In the genomic region with DNA sequence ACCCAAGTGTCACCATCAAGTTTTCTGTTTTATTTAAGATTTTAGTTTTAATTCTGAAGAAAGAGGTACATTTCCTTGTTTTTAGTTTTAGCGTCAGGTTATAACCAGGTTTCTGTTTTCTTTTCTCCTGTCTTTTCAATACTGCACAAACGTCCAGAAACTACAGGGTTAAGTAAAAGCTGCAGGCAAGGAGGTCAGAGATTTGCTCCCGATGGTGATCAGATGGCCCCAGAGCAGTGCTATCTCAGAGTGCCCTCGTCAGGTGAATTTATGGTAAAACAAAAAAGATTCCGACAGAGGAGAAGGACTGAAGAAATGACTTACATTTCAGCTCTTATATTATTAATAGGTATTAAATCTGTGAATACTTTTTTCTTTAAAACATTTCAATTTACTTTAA, we compare ENCODE assay signal across 2 cellular contexts.
TF ChIP-seq lines count a peak whose summit lies in the region.

No MANE protein-coding gene starts in this region.

TF ChIP-seq in SK-N-SH treated with all-trans-retinoic acid at 6 μM for 48 hours, 23 proteins besides CTCF, POLR2A, EP300 and RAD21:
- TF ChIP-seq, protein P1, sequence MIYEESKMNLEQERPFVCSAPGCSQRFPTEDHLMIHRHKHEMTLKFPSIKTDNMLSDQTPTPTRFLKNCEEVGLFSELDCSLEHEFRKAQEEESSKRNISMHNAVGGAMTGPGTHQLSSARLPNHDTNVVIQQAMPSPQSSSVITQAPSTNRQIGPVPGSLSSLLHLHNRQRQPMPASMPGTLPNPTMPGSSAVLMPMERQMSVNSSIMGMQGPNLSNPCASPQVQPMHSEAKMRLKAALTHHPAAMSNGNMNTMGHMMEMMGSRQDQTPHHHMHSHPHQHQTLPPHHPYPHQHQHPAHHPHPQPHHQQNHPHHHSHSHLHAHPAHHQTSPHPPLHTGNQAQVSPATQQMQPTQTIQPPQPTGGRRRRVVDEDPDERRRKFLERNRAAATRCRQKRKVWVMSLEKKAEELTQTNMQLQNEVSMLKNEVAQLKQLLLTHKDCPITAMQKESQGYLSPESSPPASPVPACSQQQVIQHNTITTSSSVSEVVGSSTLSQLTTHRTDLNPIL (CRISPR knock-in tag; IDR thresholded peaks at IDR 0.05; ENCODE audit: low read depth) = no peak
- TF ChIP-seq, protein P2, sequence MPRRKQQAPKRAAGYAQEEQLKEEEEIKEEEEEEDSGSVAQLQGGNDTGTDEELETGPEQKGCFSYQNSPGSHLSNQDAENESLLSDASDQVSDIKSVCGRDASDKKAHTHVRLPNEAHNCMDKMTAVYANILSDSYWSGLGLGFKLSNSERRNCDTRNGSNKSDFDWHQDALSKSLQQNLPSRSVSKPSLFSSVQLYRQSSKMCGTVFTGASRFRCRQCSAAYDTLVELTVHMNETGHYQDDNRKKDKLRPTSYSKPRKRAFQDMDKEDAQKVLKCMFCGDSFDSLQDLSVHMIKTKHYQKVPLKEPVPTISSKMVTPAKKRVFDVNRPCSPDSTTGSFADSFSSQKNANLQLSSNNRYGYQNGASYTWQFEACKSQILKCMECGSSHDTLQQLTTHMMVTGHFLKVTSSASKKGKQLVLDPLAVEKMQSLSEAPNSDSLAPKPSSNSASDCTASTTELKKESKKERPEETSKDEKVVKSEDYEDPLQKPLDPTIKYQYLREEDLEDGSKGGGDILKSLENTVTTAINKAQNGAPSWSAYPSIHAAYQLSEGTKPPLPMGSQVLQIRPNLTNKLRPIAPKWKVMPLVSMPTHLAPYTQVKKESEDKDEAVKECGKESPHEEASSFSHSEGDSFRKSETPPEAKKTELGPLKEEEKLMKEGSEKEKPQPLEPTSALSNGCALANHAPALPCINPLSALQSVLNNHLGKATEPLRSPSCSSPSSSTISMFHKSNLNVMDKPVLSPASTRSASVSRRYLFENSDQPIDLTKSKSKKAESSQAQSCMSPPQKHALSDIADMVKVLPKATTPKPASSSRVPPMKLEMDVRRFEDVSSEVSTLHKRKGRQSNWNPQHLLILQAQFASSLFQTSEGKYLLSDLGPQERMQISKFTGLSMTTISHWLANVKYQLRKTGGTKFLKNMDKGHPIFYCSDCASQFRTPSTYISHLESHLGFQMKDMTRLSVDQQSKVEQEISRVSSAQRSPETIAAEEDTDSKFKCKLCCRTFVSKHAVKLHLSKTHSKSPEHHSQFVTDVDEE (CRISPR knock-in tag; IDR thresholded peaks at IDR 0.05) = no peak
- no peak for TF ChIP-seq BACH2 (CRISPR knock-in tag; IDR thresholded peaks at IDR 0.05; ENCODE audit: borderline replicate concordance)
- TF ChIP-seq ZNF70 (CRISPR knock-in tag; IDR thresholded peaks at IDR 0.05) = no peak
- TF ChIP-seq, protein P3, sequence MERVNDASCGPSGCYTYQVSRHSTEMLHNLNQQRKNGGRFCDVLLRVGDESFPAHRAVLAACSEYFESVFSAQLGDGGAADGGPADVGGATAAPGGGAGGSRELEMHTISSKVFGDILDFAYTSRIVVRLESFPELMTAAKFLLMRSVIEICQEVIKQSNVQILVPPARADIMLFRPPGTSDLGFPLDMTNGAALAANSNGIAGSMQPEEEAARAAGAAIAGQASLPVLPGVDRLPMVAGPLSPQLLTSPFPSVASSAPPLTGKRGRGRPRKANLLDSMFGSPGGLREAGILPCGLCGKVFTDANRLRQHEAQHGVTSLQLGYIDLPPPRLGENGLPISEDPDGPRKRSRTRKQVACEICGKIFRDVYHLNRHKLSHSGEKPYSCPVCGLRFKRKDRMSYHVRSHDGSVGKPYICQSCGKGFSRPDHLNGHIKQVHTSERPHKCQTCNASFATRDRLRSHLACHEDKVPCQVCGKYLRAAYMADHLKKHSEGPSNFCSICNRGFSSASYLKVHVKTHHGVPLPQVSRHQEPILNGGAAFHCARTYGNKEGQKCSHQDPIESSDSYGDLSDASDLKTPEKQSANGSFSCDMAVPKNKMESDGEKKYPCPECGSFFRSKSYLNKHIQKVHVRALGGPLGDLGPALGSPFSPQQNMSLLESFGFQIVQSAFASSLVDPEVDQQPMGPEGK (CRISPR knock-in tag; IDR thresholded peaks at IDR 0.05; ENCODE audit: borderline replicate concordance) = no peak
- TF ChIP-seq ARNTL (CRISPR knock-in tag; IDR thresholded peaks at IDR 0.05; ENCODE audit: borderline replicate concordance, low read depth) = no peak
- no peak for TF ChIP-seq ZNF8 (CRISPR knock-in tag; IDR thresholded peaks at IDR 0.05)
- TF ChIP-seq ZNF565 (CRISPR knock-in tag; conservative IDR thresholded peaks at IDR 0.05; ENCODE audit: low read depth) = no peak
- TF ChIP-seq, protein P4, sequence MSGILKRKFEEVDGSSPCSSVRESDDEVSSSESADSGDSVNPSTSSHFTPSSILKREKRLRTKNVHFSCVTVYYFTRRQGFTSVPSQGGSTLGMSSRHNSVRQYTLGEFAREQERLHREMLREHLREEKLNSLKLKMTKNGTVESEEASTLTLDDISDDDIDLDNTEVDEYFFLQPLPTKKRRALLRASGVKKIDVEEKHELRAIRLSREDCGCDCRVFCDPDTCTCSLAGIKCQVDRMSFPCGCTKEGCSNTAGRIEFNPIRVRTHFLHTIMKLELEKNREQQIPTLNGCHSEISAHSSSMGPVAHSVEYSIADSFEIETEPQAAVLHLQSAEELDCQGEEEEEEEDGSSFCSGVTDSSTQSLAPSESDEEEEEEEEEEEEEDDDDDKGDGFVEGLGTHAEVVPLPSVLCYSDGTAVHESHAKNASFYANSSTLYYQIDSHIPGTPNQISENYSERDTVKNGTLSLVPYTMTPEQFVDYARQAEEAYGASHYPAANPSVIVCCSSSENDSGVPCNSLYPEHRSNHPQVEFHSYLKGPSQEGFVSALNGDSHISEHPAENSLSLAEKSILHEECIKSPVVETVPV (CRISPR knock-in tag; IDR thresholded peaks at IDR 0.05) = no peak
- no peak for TF ChIP-seq ISL1 (CRISPR knock-in tag; IDR thresholded peaks at IDR 0.05)

TF ChIP-seq in WTC11, 78 proteins besides CTCF, POLR2A, EP300 and RAD21 (continued from another document):
- TF ChIP-seq, protein P5, sequence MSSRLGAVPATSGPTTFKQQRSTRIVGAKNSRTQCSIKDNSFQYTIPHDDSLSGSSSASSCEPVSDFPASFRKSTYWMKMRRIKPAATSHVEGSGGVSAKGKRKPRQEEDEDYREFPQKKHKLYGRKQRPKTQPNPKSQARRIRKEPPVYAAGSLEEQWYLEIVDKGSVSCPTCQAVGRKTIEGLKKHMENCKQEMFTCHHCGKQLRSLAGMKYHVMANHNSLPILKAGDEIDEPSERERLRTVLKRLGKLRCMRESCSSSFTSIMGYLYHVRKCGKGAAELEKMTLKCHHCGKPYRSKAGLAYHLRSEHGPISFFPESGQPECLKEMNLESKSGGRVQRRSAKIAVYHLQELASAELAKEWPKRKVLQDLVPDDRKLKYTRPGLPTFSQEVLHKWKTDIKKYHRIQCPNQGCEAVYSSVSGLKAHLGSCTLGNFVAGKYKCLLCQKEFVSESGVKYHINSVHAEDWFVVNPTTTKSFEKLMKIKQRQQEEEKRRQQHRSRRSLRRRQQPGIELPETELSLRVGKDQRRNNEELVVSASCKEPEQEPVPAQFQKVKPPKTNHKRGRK (CRISPR knock-in tag; IDR thresholded peaks at IDR 0.05; ENCODE audit: borderline replicate concordance) = no peak
- TF ChIP-seq MYBL2 (CRISPR knock-in tag; IDR thresholded peaks at IDR 0.05) = no peak
- TF ChIP-seq, protein P6, sequence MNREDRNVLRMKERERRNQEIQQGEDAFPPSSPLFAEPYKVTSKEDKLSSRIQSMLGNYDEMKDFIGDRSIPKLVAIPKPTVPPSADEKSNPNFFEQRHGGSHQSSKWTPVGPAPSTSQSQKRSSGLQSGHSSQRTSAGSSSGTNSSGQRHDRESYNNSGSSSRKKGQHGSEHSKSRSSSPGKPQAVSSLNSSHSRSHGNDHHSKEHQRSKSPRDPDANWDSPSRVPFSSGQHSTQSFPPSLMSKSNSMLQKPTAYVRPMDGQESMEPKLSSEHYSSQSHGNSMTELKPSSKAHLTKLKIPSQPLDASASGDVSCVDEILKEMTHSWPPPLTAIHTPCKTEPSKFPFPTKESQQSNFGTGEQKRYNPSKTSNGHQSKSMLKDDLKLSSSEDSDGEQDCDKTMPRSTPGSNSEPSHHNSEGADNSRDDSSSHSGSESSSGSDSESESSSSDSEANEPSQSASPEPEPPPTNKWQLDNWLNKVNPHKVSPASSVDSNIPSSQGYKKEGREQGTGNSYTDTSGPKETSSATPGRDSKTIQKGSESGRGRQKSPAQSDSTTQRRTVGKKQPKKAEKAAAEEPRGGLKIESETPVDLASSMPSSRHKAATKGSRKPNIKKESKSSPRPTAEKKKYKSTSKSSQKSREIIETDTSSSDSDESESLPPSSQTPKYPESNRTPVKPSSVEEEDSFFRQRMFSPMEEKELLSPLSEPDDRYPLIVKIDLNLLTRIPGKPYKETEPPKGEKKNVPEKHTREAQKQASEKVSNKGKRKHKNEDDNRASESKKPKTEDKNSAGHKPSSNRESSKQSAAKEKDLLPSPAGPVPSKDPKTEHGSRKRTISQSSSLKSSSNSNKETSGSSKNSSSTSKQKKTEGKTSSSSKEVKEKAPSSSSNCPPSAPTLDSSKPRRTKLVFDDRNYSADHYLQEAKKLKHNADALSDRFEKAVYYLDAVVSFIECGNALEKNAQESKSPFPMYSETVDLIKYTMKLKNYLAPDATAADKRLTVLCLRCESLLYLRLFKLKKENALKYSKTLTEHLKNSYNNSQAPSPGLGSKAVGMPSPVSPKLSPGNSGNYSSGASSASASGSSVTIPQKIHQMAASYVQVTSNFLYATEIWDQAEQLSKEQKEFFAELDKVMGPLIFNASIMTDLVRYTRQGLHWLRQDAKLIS (CRISPR knock-in tag; IDR thresholded peaks at IDR 0.05; ENCODE audit: borderline replicate concordance) = no peak
- TF ChIP-seq, protein P7, sequence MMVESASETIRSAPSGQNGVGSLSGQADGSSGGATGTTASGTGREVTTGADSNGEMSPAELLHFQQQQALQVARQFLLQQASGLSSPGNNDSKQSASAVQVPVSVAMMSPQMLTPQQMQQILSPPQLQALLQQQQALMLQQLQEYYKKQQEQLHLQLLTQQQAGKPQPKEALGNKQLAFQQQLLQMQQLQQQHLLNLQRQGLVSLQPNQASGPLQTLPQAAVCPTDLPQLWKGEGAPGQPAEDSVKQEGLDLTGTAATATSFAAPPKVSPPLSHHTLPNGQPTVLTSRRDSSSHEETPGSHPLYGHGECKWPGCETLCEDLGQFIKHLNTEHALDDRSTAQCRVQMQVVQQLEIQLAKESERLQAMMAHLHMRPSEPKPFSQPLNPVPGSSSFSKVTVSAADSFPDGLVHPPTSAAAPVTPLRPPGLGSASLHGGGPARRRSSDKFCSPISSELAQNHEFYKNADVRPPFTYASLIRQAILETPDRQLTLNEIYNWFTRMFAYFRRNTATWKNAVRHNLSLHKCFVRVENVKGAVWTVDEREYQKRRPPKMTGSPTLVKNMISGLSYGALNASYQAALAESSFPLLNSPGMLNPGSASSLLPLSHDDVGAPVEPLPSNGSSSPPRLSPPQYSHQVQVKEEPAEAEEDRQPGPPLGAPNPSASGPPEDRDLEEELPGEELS (CRISPR knock-in tag; IDR thresholded peaks at IDR 0.05) = no peak
- no peak for TF ChIP-seq EMX1 (CRISPR knock-in tag; IDR thresholded peaks at IDR 0.05)
- TF ChIP-seq, protein P8, sequence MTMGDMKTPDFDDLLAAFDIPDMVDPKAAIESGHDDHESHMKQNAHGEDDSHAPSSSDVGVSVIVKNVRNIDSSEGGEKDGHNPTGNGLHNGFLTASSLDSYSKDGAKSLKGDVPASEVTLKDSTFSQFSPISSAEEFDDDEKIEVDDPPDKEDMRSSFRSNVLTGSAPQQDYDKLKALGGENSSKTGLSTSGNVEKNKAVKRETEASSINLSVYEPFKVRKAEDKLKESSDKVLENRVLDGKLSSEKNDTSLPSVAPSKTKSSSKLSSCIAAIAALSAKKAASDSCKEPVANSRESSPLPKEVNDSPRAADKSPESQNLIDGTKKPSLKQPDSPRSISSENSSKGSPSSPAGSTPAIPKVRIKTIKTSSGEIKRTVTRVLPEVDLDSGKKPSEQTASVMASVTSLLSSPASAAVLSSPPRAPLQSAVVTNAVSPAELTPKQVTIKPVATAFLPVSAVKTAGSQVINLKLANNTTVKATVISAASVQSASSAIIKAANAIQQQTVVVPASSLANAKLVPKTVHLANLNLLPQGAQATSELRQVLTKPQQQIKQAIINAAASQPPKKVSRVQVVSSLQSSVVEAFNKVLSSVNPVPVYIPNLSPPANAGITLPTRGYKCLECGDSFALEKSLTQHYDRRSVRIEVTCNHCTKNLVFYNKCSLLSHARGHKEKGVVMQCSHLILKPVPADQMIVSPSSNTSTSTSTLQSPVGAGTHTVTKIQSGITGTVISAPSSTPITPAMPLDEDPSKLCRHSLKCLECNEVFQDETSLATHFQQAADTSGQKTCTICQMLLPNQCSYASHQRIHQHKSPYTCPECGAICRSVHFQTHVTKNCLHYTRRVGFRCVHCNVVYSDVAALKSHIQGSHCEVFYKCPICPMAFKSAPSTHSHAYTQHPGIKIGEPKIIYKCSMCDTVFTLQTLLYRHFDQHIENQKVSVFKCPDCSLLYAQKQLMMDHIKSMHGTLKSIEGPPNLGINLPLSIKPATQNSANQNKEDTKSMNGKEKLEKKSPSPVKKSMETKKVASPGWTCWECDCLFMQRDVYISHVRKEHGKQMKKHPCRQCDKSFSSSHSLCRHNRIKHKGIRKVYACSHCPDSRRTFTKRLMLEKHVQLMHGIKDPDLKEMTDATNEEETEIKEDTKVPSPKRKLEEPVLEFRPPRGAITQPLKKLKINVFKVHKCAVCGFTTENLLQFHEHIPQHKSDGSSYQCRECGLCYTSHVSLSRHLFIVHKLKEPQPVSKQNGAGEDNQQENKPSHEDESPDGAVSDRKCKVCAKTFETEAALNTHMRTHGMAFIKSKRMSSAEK (CRISPR knock-in tag; IDR thresholded peaks at IDR 0.05; ENCODE audit: borderline replicate concordance) = no peak
TF ChIP-seq in WTC11: peak in this region for 0.
